ENCODE assay signal across 9 cellular contexts in the genomic region with DNA sequence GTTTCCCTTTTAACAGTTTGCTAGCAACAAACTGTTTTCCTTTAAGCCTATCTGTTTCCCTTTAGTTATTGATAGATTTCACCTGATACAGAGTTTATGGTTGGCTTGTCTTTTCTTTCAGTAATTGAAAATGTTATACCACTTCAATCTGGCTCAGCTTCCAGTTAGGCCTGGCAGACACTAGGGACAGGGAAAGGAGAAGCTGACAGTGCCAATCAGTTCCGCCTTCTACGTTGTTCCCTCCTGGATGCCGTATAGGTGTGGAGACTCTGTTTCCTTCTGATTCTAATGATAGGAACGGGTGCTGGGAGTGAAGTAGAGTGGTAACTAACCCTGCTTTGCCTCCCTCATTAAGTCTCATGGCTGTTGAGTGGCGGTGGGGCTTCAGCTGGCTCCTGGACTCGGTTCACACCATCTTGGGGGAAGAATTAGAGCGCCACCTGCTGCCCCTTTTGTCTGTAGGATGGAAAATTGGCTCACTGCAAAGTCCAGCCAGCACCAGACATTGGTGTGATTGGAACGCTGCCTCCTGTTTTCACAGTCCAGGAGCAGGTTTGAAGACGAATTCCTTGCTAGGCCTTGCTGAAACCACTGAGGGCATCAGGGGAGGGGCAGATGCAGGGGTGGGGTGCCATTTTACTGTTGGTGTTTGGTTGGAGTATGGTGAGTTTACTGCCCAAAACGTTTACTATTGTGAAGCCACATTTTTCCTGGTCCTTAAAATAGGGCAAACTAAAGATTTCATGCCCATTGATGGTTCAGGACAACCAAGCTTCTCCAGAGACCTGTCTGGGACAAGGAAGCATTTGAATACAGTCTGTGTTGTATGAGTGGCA.
DNase-seq lines count a peak whose midpoint lies in the region; ATAC-seq and TF ChIP-seq lines count a peak whose summit lies in the region.
"Had no signal": no experiment of that assay in that cellular context is flagged by ENCODE, and none has a peak within 500 bp of the region (broad histone marks: within the 10 kb centered on the region; RNA-seq: fewer than 3 reads in every experiment).

No MANE protein-coding gene starts in this region.

- H3K36me3 Mint-ChIP-seq in CD4-positive, alpha-beta T cell (ENCODE audit: low read depth) = no peaks in the 10 kb centered on the region
- H3K36me3 Mint-ChIP-seq in stimulated activated memory B cell treated with anti-CD40 and anti-IgM and Interleukin-4, amounts not matched to agents 10 μg/mL and 1 μg/mL and 100 μg/mL, for 72 hours = no peaks in the 10 kb centered on the region
- H3K36me3 Mint-ChIP-seq: activated naive CD4-positive, alpha-beta T cell treated with anti-CD3 and anti-CD28 coated beads, Interleukin-2, amount 50 U/mL, for 72 hours had no signal

- H3K27me3 ChIP-seq in adrenal gland (no peaks in the 10 kb centered on the region), kidney epithelial cell (ENCODE audit: control insufficient read depth, insufficient read depth, low read length) (no peaks in the 10 kb centered on the region)
- H3K27me3 ChIP-seq in CD4-positive, alpha-beta T cell (ENCODE audit: control insufficient read depth, insufficient read depth, low read length) = no peaks in the 10 kb centered on the region

- peak; percentile 16 for DNase-seq in stimulated activated CD4-positive, alpha-beta T cell treated with anti-CD3 and anti-CD28 coated beads, Interleukin-15, amount 100 ng/mL, for 24 hours
- no peak for DNase-seq in stimulated activated CD4-positive, alpha-beta T cell treated with anti-CD3 and anti-CD28 coated beads, Interleukin-4, amount 100 ng/mL, for 4 hours
- DNase-seq in NCI-H226 (peak; percentile 16), adrenal gland (peak; percentile 18 to 84 (median 33)), kidney epithelial cell (ENCODE audit: low read depth) (peak; percentile 31)
- DNase-seq in CD4-positive, alpha-beta T cell = no peak

- TF ChIP-seq POLR2A in adrenal gland (IDR thresholded peaks at IDR 0.05) = no peak

- CTCF ChIA-PET in CD4-positive, alpha-beta T cell (lab: Charles Lee) = no interaction called here

- H3K4me1 Mint-ChIP-seq in CD4-positive, alpha-beta T cell (ENCODE audit: low read depth) = no peaks in the 10 kb centered on the region
- no peaks in the 10 kb centered on the region for H3K4me1 Mint-ChIP-seq in stimulated activated memory B cell treated with anti-CD40 and anti-IgM and Interleukin-4, amounts not matched to agents 10 μg/mL and 1 μg/mL and 100 μg/mL, for 72 hours

- H3K36me3 ChIP-seq in adrenal gland (replicated peaks in 1 of 2) = no peaks in the 10 kb centered on the region
- H3K36me3 ChIP-seq in kidney epithelial cell (ENCODE audit: control insufficient read depth, insufficient read depth, low read length) = no peaks in the 10 kb centered on the region

- no peaks in the 10 kb centered on the region for H3K4me1 ChIP-seq in adrenal gland (replicated peaks in 1 of 2)

- peak; percentile 83 for ATAC-seq in HG03159 (IDR thresholded peaks at IDR 0.05; ENCODE audit: unreplicated experiment)
- no peak for ATAC-seq in CD4-positive, alpha-beta T cell (ENCODE audit: poor library complexity)
- ATAC-seq in stimulated activated memory B cell treated with anti-CD40 and anti-IgM and Interleukin-4, amounts not matched to agents 10 μg/mL and 1 μg/mL and 100 μg/mL, for 72 hours = no peak
- ATAC-seq: activated naive CD4-positive, alpha-beta T cell treated with anti-CD3 and anti-CD28 coated beads, Interleukin-2, amount 50 U/mL, for 72 hours had no signal

- POLR2A ChIA-PET in CD4-positive, alpha-beta T cell (lab: Charles Lee) = no interaction called here

- peak in 2 of 6 experiments; percentile 32 to 33 for TF ChIP-seq CTCF in adrenal gland (IDR thresholded peaks at IDR 0.05)
- TF ChIP-seq CTCF in kidney epithelial cell (IDR thresholded peaks at IDR 0.05; ENCODE audit: insufficient read depth, low read length, poor library complexity, severe bottlenecking) = peak; percentile 78
- no peak for TF ChIP-seq CTCF in CD4-positive, alpha-beta T cell (IDR thresholded peaks at IDR 0.05)

- H3K9me3 ChIP-seq in adrenal gland (replicated peaks in 1 of 3) = no peaks in the 10 kb centered on the region
- no peaks in the 10 kb centered on the region for H3K9me3 ChIP-seq in CD4-positive, alpha-beta T cell (ENCODE audit: control insufficient read depth, low read length)

- H3K9me3 Mint-ChIP-seq in CD4-positive, alpha-beta T cell = peaks cover 9% of the 10 kb centered on the region
- H3K9me3 Mint-ChIP-seq in stimulated activated memory B cell treated with anti-CD40 and anti-IgM and Interleukin-4, amounts not matched to agents 10 μg/mL and 1 μg/mL and 100 μg/mL, for 72 hours = peaks cover 6% of the 10 kb centered on the region

- H3K27ac ChIP-seq in adrenal gland = no peak overlapping the region
- H3K27ac ChIP-seq in CD4-positive, alpha-beta T cell (ENCODE audit: low read depth, low read length) = no peak overlapping the region

- WGBS in adrenal gland, 4 donors = 33 to 38% (median 34%) methylated on average over 9 to 10 of the region's 10 CpGs

- H3K4me3 ChIP-seq in adrenal gland (no peak overlapping the region), kidney epithelial cell (ENCODE audit: low read depth, low read length) (no peak overlapping the region)

- no peaks in the 10 kb centered on the region for H3K27me3 Mint-ChIP-seq in CD4-positive, alpha-beta T cell
- H3K27me3 Mint-ChIP-seq in stimulated activated memory B cell treated with anti-CD40 and anti-IgM and Interleukin-4, amounts not matched to agents 10 μg/mL and 1 μg/mL and 100 μg/mL, for 72 hours = no peaks in the 10 kb centered on the region

- H3K27ac Mint-ChIP-seq in CD4-positive, alpha-beta T cell = no peak overlapping the region
- H3K27ac Mint-ChIP-seq in stimulated activated memory B cell treated with anti-CD40 and anti-IgM and Interleukin-4, amounts not matched to agents 10 μg/mL and 1 μg/mL and 100 μg/mL, for 72 hours = no peak overlapping the region
- H3K27ac Mint-ChIP-seq: activated naive CD4-positive, alpha-beta T cell treated with anti-CD3 and anti-CD28 coated beads, Interleukin-2, amount 50 U/mL, for 72 hours had no signal

- no peak overlapping the region for H3K4me3 Mint-ChIP-seq in CD4-positive, alpha-beta T cell
- no peak overlapping the region for H3K4me3 Mint-ChIP-seq in stimulated activated memory B cell treated with anti-CD40 and anti-IgM and Interleukin-4, amounts not matched to agents 10 μg/mL and 1 μg/mL and 100 μg/mL, for 72 hours

- intact Hi-C loops in adrenal gland (cut with DNase I) = no loop called here
- intact Hi-C loops in CD4-positive, alpha-beta T cell (cut with DNase I, micrococcal nuclease) = no loop called here

Comparison
In these comparisons a context has a peak if more than half of its experiments do, and no peak if none do; other contexts are left out.
1. DNase-seq: peak in stimulated activated CD4-positive, alpha-beta T cell treated with anti-CD3 and anti-CD28 coated beads, Interleukin-15, amount 100 ng/mL, for 24 hours (single experiment), NCI-H226 (single experiment), adrenal gland (7 of 7) and kidney epithelial cell (single experiment); none in stimulated activated CD4-positive, alpha-beta T cell treated with anti-CD3 and anti-CD28 coated beads, Interleukin-4, amount 100 ng/mL, for 4 hours (0 of 2) and CD4-positive, alpha-beta T cell (0 of 10).